18 cellular contexts compared by ENCODE assay signal in genomic region chr2:128622371-128622770, GRCh38.
DNase-seq lines count a peak whose midpoint lies in the region; ATAC-seq and TF ChIP-seq lines count a peak whose summit lies in the region.
"Had no signal": no experiment of that assay in that cellular context is flagged by ENCODE, and none has a peak within 500 bp of the region (broad histone marks: within the 10 kb centered on the region; RNA-seq: fewer than 3 reads in every experiment).

No MANE protein-coding gene starts in this region.

- H3K27ac ChIP-seq in heart left ventricle (peak overlapping the region in 1 of 12 donors; percentile 42), heart right ventricle (peak overlapping the region in 1 of 10 donors; percentile 47)
- H3K27ac ChIP-seq: cardiac muscle cell, neutrophil, PC-9, vagina had no signal

- H3K9me3 ChIP-seq in heart left ventricle, result no peaks in the 10 kb centered on the region
- no peaks in the 10 kb centered on the region for H3K9me3 ChIP-seq in heart right ventricle
- H3K9me3 ChIP-seq: neutrophil, vagina had no signal

- TF ChIP-seq CTCF in heart left ventricle (IDR thresholded peaks at IDR 0.05) (no peak), heart right ventricle (IDR thresholded peaks at IDR 0.05) (no peak)

- H3K4me1 ChIP-seq in heart left ventricle (peaks cover 0 to 24% (median 0%) of the 10 kb centered on the region in 12 donors), heart right ventricle (peaks cover 0 to 26% (median 0%) of the 10 kb centered on the region in 9 donors)

- peaks cover 0 to 5% (median 0%) of the 10 kb centered on the region in 9 donors for H3K27me3 ChIP-seq in heart left ventricle
- H3K27me3 ChIP-seq in heart right ventricle, result peaks cover 0 to 8% (median 0%) of the 10 kb centered on the region in 7 donors
- H3K27me3 ChIP-seq: neutrophil, vagina had no signal

- no peak for TF ChIP-seq POLR2A in heart left ventricle (IDR thresholded peaks at IDR 0.05)

- no peaks in the 10 kb centered on the region for H3K36me3 ChIP-seq in heart left ventricle
- no peaks in the 10 kb centered on the region for H3K36me3 ChIP-seq in heart right ventricle
- H3K36me3 ChIP-seq: cardiac muscle cell, neutrophil, vagina had no signal

- DNase-seq in heart left ventricle (peak; percentile 18 to 65 (median 49)), cardiac septum (ENCODE audit: low spot score) (no peak), heart right ventricle (no peak), mucosa of gallbladder (ENCODE audit: low spot score) (peak; percentile 24), NCI-H2107 treated with DMSO at 0.1 percent for 48 hours (lab: John Stamatoyannopoulos, UW; ENCODE audit: unreplicated experiment) (no peak)
- DNase-seq: activated CD4-positive, alpha-beta memory T cell treated with anti-CD3 and anti-CD28 coated beads for 36 hours; activated gamma-delta T cell; activated T-cell treated with anti-CD3 and anti-CD28 coated beads for 4 hours; islet precursor cell; NCI-H1436 treated with DMSO at 0.1 percent for 48 hours; PC-9 had no signal

- 69 to 82% (median 74%) methylated on average over 7 of the region's 7 CpGs for WGBS in heart left ventricle, 4 donors
- 74 to 75% methylated on average over 7 of the region's 7 CpGs for WGBS in heart right ventricle, 2 donors

- H3K4me3 ChIP-seq in heart left ventricle, result no peak overlapping the region
- H3K4me3 ChIP-seq in heart right ventricle, result no peak overlapping the region
- H3K4me3 ChIP-seq: cardiac muscle cell, PC-9, vagina had no signal

- ATAC-seq in heart left ventricle (peak; percentile 44 to 66 (median 60)), heart right ventricle (peak in 5 of 8 donors; percentile 27 to 72 (median 46)), GM19397 (IDR thresholded peaks at IDR 0.05; ENCODE audit: unreplicated experiment) (no peak), GM19467 (IDR thresholded peaks at IDR 0.05; ENCODE audit: unreplicated experiment) (no peak), GM21526 (IDR thresholded peaks at IDR 0.05; ENCODE audit: low FRiP score, unreplicated experiment) (no peak)
- ATAC-seq: WTC11 had no signal

- intact Hi-C loops in heart left ventricle (cut with DNase I), result no loop called here
- intact Hi-C loops in cardiac septum (cut with DNase I), result no loop called here
- intact Hi-C loops in heart right ventricle (cut with DNase I), result no loop called here

Comparison
In these comparisons a context has a peak if more than half of its experiments do, and no peak if none do; other contexts are left out.
1. DNase-seq: peak in heart left ventricle (5 of 5) and mucosa of gallbladder (single experiment); none in cardiac septum (single experiment), heart right ventricle (0 of 2) and NCI-H2107 treated with DMSO at 0.1 percent for 48 hours (single experiment).
2. ATAC-seq: peak in heart left ventricle (4 of 4) and heart right ventricle (5 of 8); none in GM19397 (single experiment), GM19467 (single experiment) and GM21526 (single experiment).